ENCODE assay signal across 8 cellular contexts in the genomic region with DNA sequence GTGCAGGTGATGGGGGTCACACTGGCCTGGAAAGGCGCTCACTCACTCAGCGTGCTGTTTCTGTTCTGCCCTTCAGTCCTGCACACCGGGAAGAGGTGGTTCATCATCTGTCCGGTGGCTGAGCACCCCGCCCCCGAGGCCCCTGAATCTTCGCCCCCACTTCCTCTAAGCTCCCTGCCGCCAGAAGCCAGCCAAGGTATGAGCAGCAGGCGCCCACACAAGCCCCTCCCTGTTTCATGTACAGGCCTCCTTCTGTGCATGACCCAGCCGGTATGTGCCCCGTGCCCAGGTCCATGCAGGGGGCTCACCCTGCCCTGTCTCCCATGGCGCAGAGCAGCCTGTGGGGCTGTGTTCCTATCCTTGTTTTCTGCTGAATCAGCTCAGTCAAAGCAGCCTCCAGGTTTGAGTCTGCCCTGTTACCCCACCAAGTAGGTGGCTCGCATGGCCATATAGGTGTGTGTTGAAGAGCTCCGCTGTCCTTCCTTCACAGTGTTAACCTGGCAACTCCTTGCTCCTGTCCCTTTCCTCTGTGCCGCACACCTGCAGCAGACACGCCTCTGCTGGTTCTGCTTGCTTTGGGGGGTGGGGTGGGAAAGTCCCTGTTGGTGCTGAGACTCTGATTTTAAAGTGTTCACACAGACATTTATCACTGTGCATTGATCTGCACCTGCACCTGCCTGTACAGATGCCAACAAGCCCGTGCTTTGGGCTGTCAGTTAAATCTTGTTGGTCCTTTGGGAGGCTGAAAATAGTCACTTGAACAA.
DNase-seq lines count a peak whose midpoint lies in the region; ATAC-seq and TF ChIP-seq lines count a peak whose summit lies in the region.

No MANE protein-coding gene starts in this region.

- 0 out of 2 replicates have a peak overlapping the region, but pooled peaks have one; percentile 1 for H3K9ac ChIP-seq in BLaER1
- peak overlapping the region; percentile 12; the same call in 1 of the 2 replicates for H3K9ac ChIP-seq in Karpas-422 (ENCODE audit: low read length)

- TF ChIP-seq CTCF in left lung (IDR thresholded peaks at IDR 0.05) (no peak), endothelial cell (IDR thresholded peaks at IDR 0.05; ENCODE audit: unreplicated experiment) (no peak), coronary artery (IDR thresholded peaks at IDR 0.05) (no peak)

- H3K9me3 ChIP-seq in BLaER1 (peaks cover 32% of the 10 kb centered on the region), Karpas-422 (ENCODE audit: low read length) (no peaks in the 10 kb centered on the region), T-helper 17 cell (ENCODE audit: control insufficient read depth, low read length, poor library complexity, severe bottlenecking) (peaks cover 6% of the 10 kb centered on the region), left lung (peaks cover 0 to 4% of the 10 kb centered on the region in 2 donors)

- H3K27me3 Mint-ChIP-seq in T-helper 17 cell (peaks cover 45% of the 10 kb centered on the region), endothelial cell (ENCODE audit: unreplicated experiment) (no peaks in the 10 kb centered on the region)

- H3K4me2 ChIP-seq in BLaER1: peak overlapping the region; percentile 90
- H3K4me2 ChIP-seq in Karpas-422 (ENCODE audit: low read depth, low read length, poor library complexity, severe bottlenecking): peak overlapping the region; percentile 65

- H3K4me1 ChIP-seq in BLaER1 (peaks cover 71% of the 10 kb centered on the region), Karpas-422 (ENCODE audit: low read length) (peaks cover 67% of the 10 kb centered on the region), left lung (no peaks in the 10 kb centered on the region)

- no peaks in the 10 kb centered on the region for H3K9me3 Mint-ChIP-seq in endothelial cell (ENCODE audit: unreplicated experiment)

- intact Hi-C loops in left lung (cut with DNase I): no loop called here

- no peaks in the 10 kb centered on the region for H4K20me1 ChIP-seq in BLaER1
- no peaks in the 10 kb centered on the region for H4K20me1 ChIP-seq in Karpas-422 (ENCODE audit: insufficient read depth, low read depth, low read length)

- peaks cover 8% of the 10 kb centered on the region for H3K4me1 Mint-ChIP-seq in T-helper 17 cell
- no peaks in the 10 kb centered on the region for H3K4me1 Mint-ChIP-seq in endothelial cell (ENCODE audit: unreplicated experiment)

- peak; percentile 90 for ATAC-seq in T-helper 17 cell
- ATAC-seq in left lung: no peak
- ATAC-seq in GM18520 (IDR thresholded peaks at IDR 0.05; ENCODE audit: unreplicated experiment): no peak

- H3K27ac Mint-ChIP-seq in T-helper 17 cell (peak overlapping the region; percentile 60), endothelial cell (ENCODE audit: unreplicated experiment) (no peak overlapping the region)

- H3K27ac ChIP-seq in BLaER1 (peak overlapping the region; percentile 26), Karpas-422 (ENCODE audit: low read length) (peak overlapping the region; percentile 28; the same call in 1 of the 2 replicates), left lung (no peak overlapping the region), coronary artery (no peak overlapping the region)

- no peaks in the 10 kb centered on the region for H3K79me2 ChIP-seq in Karpas-422 (ENCODE audit: low read length)

- DNase-seq in Karpas-422 (peak; percentile 54), T-helper 17 cell (no peak), left lung (peak; percentile 18 to 44), endothelial cell (ENCODE audit: low spot score) (no peak), NOMO-1 treated with dmso at 0.1 percent for 144 hours (lab: John Stamatoyannopoulos, UW; ENCODE audit: unreplicated experiment) (no peak), coronary artery (ENCODE audit: low spot score) (no peak)

- H3K36me3 Mint-ChIP-seq in T-helper 17 cell (ENCODE audit: low read depth) (no peaks in the 10 kb centered on the region), endothelial cell (ENCODE audit: low read depth, unreplicated experiment) (no peaks in the 10 kb centered on the region)

- H3K4me3 Mint-ChIP-seq in T-helper 17 cell: peak overlapping the region; percentile 87
- H3K4me3 Mint-ChIP-seq in endothelial cell (ENCODE audit: unreplicated experiment): no peak overlapping the region

- no peak overlapping the region for H2AFZ ChIP-seq in Karpas-422 (ENCODE audit: low read length)

- H3K36me3 ChIP-seq in BLaER1 (peaks cover 50% of the 10 kb centered on the region), Karpas-422 (ENCODE audit: insufficient read depth, low read length) (no peaks in the 10 kb centered on the region), left lung (no peaks in the 10 kb centered on the region)

- H3K27me3 ChIP-seq in BLaER1: no peaks in the 10 kb centered on the region
- H3K27me3 ChIP-seq in Karpas-422 (ENCODE audit: low read length): no peaks in the 10 kb centered on the region
- H3K27me3 ChIP-seq in left lung: peaks cover 0 to 10% of the 10 kb centered on the region in 2 donors

- H3K4me3 ChIP-seq in BLaER1 (peak overlapping the region; percentile 41; the same call in 1 of the 2 replicates), Karpas-422 (ENCODE audit: low read length) (peak overlapping the region; percentile 28; the same call in 1 of the 2 replicates), left lung (no peak overlapping the region), coronary artery (no peak overlapping the region)

- H3K9me2 ChIP-seq in Karpas-422 (replicated peaks; ENCODE audit: insufficient read depth, low read length): no peaks in the 10 kb centered on the region

Comparison
In these comparisons a context has a peak if more than half of its experiments do, and no peak if none do; other contexts are left out.
1. H3K27ac ChIP-seq: peak in BLaER1 (single experiment) and Karpas-422 (single experiment); none in left lung (0 of 2) and coronary artery (0 of 2).
2. H3K4me3 ChIP-seq: peak in BLaER1 (single experiment) and Karpas-422 (single experiment); none in left lung (0 of 2) and coronary artery (single experiment).
3. DNase-seq: peak in Karpas-422 (single experiment) and left lung (2 of 2); none in T-helper 17 cell (0 of 3), endothelial cell (single experiment), NOMO-1 treated with dmso at 0.1 percent for 144 hours (single experiment) and coronary artery (single experiment).